ENCODE assay signal across 2 cellular contexts in genomic region chr16:1439058-1439698, GRCh38.
TF ChIP-seq lines count a peak whose summit lies in the region.

No MANE protein-coding gene starts in this region.

TF ChIP-seq in HepG2, 621 proteins besides CTCF, POLR2A, EP300 and RAD21 (continues in another document):
- no peak for TF ChIP-seq HMG20B (CRISPR knock-in tag; conservative IDR thresholded peaks at IDR 0.05)
- TF ChIP-seq ZNF33B (CRISPR knock-in tag; IDR thresholded peaks at IDR 0.05), result no peak
- TF ChIP-seq ZNF10 (CRISPR knock-in tag; IDR thresholded peaks at IDR 0.05; ENCODE audit: borderline replicate concordance, low read depth), result no peak
- TF ChIP-seq ZSCAN25 (CRISPR knock-in tag; IDR thresholded peaks at IDR 0.05), result peak; percentile 70; the same call in 1 of the 2 replicates
- 0 out of 2 replicates have a peak, but pooled peaks have one; percentile 27 for TF ChIP-seq ZNF280B (CRISPR knock-in tag; IDR thresholded peaks at IDR 0.05; ENCODE audit: borderline replicate concordance)
- TF ChIP-seq ZNF687 (CRISPR knock-in tag; IDR thresholded peaks at IDR 0.05), result peak; percentile 57
- TF ChIP-seq HCFC1 (IDR thresholded peaks at IDR 0.05; ENCODE audit: low read depth, low read length), result no peak
- no peak for TF ChIP-seq ISX (CRISPR knock-in tag; conservative IDR thresholded peaks at IDR 0.05)
- TF ChIP-seq ZFY (CRISPR knock-in tag; IDR thresholded peaks at IDR 0.05), result peak; percentile 40
- 0 out of 2 replicates have a peak, but pooled peaks have one; percentile 9 for TF ChIP-seq YEATS4 (CRISPR knock-in tag; IDR thresholded peaks at IDR 0.05; ENCODE audit: borderline replicate concordance)
- TF ChIP-seq MTF1 (CRISPR knock-in tag; IDR thresholded peaks at IDR 0.05), result no peak
- no peak for TF ChIP-seq ZNF354B (CRISPR knock-in tag; IDR thresholded peaks at IDR 0.05)
- TF ChIP-seq ZNF350 (CRISPR knock-in tag; IDR thresholded peaks at IDR 0.05; ENCODE audit: borderline replicate concordance, low read depth), result no peak
- TF ChIP-seq DPF2 (CRISPR knock-in tag; IDR thresholded peaks at IDR 0.05; ENCODE audit: borderline replicate concordance, low read depth), result no peak
- TF ChIP-seq PHF5A (CRISPR knock-in tag; IDR thresholded peaks at IDR 0.05; ENCODE audit: low read depth, unreplicated experiment), result no peak
- TF ChIP-seq NCOA1 (CRISPR knock-in tag; IDR thresholded peaks at IDR 0.05), result no peak
- no peak for TF ChIP-seq ZBTB10 (CRISPR knock-in tag; IDR thresholded peaks at IDR 0.05; ENCODE audit: borderline replicate concordance)

TF ChIP-seq in WTC11, 78 proteins besides CTCF, POLR2A, EP300 and RAD21:
- no peak for TF ChIP-seq STAT6 (CRISPR knock-in tag; conservative IDR thresholded peaks at IDR 0.05; ENCODE audit: low read depth)
- no peak for TF ChIP-seq ELF4 (CRISPR knock-in tag; IDR thresholded peaks at IDR 0.05; ENCODE audit: low read depth)
- TF ChIP-seq ZNF232 (CRISPR knock-in tag; IDR thresholded peaks at IDR 0.05), result no peak
- TF ChIP-seq MAX (CRISPR knock-in tag; IDR thresholded peaks at IDR 0.05), result no peak
- TF ChIP-seq TCF7 (CRISPR knock-in tag; IDR thresholded peaks at IDR 0.05; ENCODE audit: low read depth), result no peak
- no peak for TF ChIP-seq ZNF425 (CRISPR knock-in tag; conservative IDR thresholded peaks at IDR 0.05)
- no peak for TF ChIP-seq ZNF263 (CRISPR knock-in tag; IDR thresholded peaks at IDR 0.05; ENCODE audit: low read depth)
- no peak for TF ChIP-seq NR2C2 (CRISPR knock-in tag; IDR thresholded peaks at IDR 0.05)
- no peak for TF ChIP-seq CREB1 (CRISPR knock-in tag; IDR thresholded peaks at IDR 0.05)
- no peak for TF ChIP-seq FOXK1 (CRISPR knock-in tag; IDR thresholded peaks at IDR 0.05)
- TF ChIP-seq NR1H2 (CRISPR knock-in tag; IDR thresholded peaks at IDR 0.05), result no peak
- TF ChIP-seq GRHL2 (CRISPR knock-in tag; IDR thresholded peaks at IDR 0.05; ENCODE audit: insufficient replicate concordance, severe bottlenecking), result no peak
- no peak for TF ChIP-seq USF2 (CRISPR knock-in tag; IDR thresholded peaks at IDR 0.05)
